34 cellular contexts compared by ENCODE assay signal in genomic region chr4:37960098-37960497, GRCh38. TPM values are rescaled to one million over a fixed set of nuclear protein-coding genes. Genes with fewer than 3 reads are reported as not detected.
"Had no signal": no experiment of that assay in that cellular context is flagged by ENCODE, and none has a peak within 500 bp of the region (broad histone marks: within the 10 kb centered on the region; RNA-seq: fewer than 3 reads in every experiment).

PTTG2 (plus strand) TSS chr4:37960398; CDS start chr4:37960435, 37 bp downstream.

- H3K36me3 Mint-ChIP-seq: activated naive CD4-positive, alpha-beta T cell treated with anti-CD3 and anti-CD28 coated beads, Interleukin-2, amount 50 U/mL, for 72 hours had no signal

- H3K4me3 ChIP-seq: adrenal gland, body of pancreas, colonic mucosa, esophagus squamous epithelium had no signal

- H3K4me3 Mint-ChIP-seq: activated B cell treated with CpG ODN at 0.5 μM for 24 hours; activated CD8-positive, alpha-beta T cell treated with anti-CD3 and anti-CD28 coated beads for 36 hours; activated naive CD4-positive, alpha-beta T cell treated with anti-CD3 and anti-CD28 coated beads, Interleukin-2, amount 10 ng/mL, durations not matched to agents 7 days and 5 days; activated T-cell treated with anti-CD3 and anti-CD28 coated beads, Interleukin-2, amount 50 U/mL, for 4 hours; activated T-helper 1 cell treated with anti-CD3 and anti-CD28 coated beads, Interleukin-12 subunit alpha, Interleukin-12 subunit beta, Interleukin-2, Interleukin-4 antibody, amounts not matched to agents 30 ng/mL and 10 ng/mL and 1 ng/mL, durations not matched to agents 14 hours and 24 hours and 36 hours; T-helper 17 cell; T-helper 2 cell treated with Interferon-gamma antibody and Interleukin-4, amounts not matched to agents 5 μg/mL and 100 μg/mL, for 36 hours had no signal

- H3K9me3 Mint-ChIP-seq: activated B cell treated with CpG ODN at 0.5 μM for 24 hours; activated CD8-positive, alpha-beta T cell treated with anti-CD3 and anti-CD28 coated beads for 36 hours; activated naive CD4-positive, alpha-beta T cell treated with anti-CD3 and anti-CD28 coated beads, Interleukin-2, amount 10 ng/mL, durations not matched to agents 7 days and 5 days; activated naive CD4-positive, alpha-beta T cell treated with anti-CD3 and anti-CD28 coated beads, Interleukin-2, amount 50 U/mL, for 72 hours; activated T-cell treated with anti-CD3 and anti-CD28 coated beads, Interleukin-2, amount 50 U/mL, for 4 hours; activated T-helper 1 cell treated with anti-CD3 and anti-CD28 coated beads, Interleukin-12 subunit alpha, Interleukin-12 subunit beta, Interleukin-2, Interleukin-4 antibody, amounts not matched to agents 30 ng/mL and 10 ng/mL and 1 ng/mL, durations not matched to agents 14 hours and 24 hours and 36 hours; activated T-helper 2 cell treated with anti-CD3 and anti-CD28 coated beads, Interferon-gamma antibody, Interleukin-2, Interleukin-4, amounts not matched to agents 10 μg/mL and 5 μg/mL and 100 μg/mL, durations not matched to agents 14 hours and 24 hours and 36 hours; T-helper 2 cell treated with Interferon-gamma antibody and Interleukin-4, amounts not matched to agents 5 μg/mL and 100 μg/mL, for 36 hours had no signal

- H3K36me3 ChIP-seq: adrenal gland, colonic mucosa, esophagus squamous epithelium, WERI-Rb-1 had no signal

- DNase-seq: activated B cell treated with CpG ODN at 0.5 μM for 24 hours; activated CD4-positive, alpha-beta T cell treated with anti-CD3 and anti-CD28 coated beads for 48 hours; activated CD4-positive, alpha-beta T cell treated with anti-CD3 and anti-CD28 coated beads, Interleukin-2, amount 50 U/mL, for 1 hour; activated CD4-positive, alpha-beta T cell treated with anti-CD3 and anti-CD28 coated beads, Interleukin-2, amount 50 U/mL, for 48 hours; activated CD8-positive, alpha-beta memory T cell treated with anti-CD3 and anti-CD28 coated beads for 24 hours; activated CD8-positive, alpha-beta T cell treated with anti-CD3 and anti-CD28 coated beads for 36 hours; activated gamma-delta T cell; activated naive CD4-positive, alpha-beta T cell; activated naive CD4-positive, alpha-beta T cell treated with anti-CD3 and anti-CD28 coated beads, Interleukin-2, amount 10 ng/mL, durations not matched to agents 7 days and 5 days; activated T-cell treated with anti-CD3 and anti-CD28 coated beads, Interleukin-2, amount 50 U/mL, for 4 hours; adrenal gland; amygdala; aorta; body of pancreas; central memory CD4-positive, alpha-beta T cell; cerebellar nuclear complex; colonic mucosa; effector CD8-positive, alpha-beta T cell; esophagus squamous epithelium; foreskin melanocyte; head of caudate nucleus; T-helper 1 cell; T-helper 17 cell; T1000; WERI-Rb-1 had no signal

- H3K27me3 ChIP-seq: adrenal gland, body of pancreas, colonic mucosa, esophagus squamous epithelium had no signal

- ATAC-seq: activated CD4-positive, CD25-positive, alpha-beta regulatory T cell treated with anti-CD3 and anti-CD28 coated beads, Interleukin-2, amount 50 U/mL, for 24 hours; activated CD8-positive, alpha-beta T cell treated with anti-CD3 and anti-CD28 coated beads for 36 hours; activated naive CD4-positive, alpha-beta T cell treated with anti-CD3 and anti-CD28 coated beads, Interleukin-2, amount 50 U/mL, for 72 hours; activated T-cell treated with anti-CD3 and anti-CD28 coated beads, Interleukin-2, amount 50 U/mL, for 4 hours; body of pancreas; T-helper 17 cell had no signal

- H3K27ac Mint-ChIP-seq: activated B cell treated with CpG ODN at 0.5 μM for 24 hours; activated CD8-positive, alpha-beta T cell treated with anti-CD3 and anti-CD28 coated beads for 36 hours; activated naive CD4-positive, alpha-beta T cell treated with anti-CD3 and anti-CD28 coated beads, Interleukin-2, amount 10 ng/mL, durations not matched to agents 7 days and 5 days; activated naive CD4-positive, alpha-beta T cell treated with anti-CD3 and anti-CD28 coated beads, Interleukin-2, amount 50 U/mL, for 72 hours; activated T-helper 1 cell treated with anti-CD3 and anti-CD28 coated beads, Interleukin-12 subunit alpha, Interleukin-12 subunit beta, Interleukin-2, Interleukin-4 antibody, amounts not matched to agents 30 ng/mL and 10 ng/mL and 1 ng/mL, durations not matched to agents 14 hours and 24 hours and 36 hours; activated T-helper 2 cell treated with anti-CD3 and anti-CD28 coated beads, Interferon-gamma antibody, Interleukin-2, Interleukin-4, amounts not matched to agents 10 μg/mL and 5 μg/mL and 100 μg/mL, durations not matched to agents 14 hours and 24 hours and 36 hours; T-helper 17 cell; T-helper 2 cell treated with Interferon-gamma antibody and Interleukin-4, amounts not matched to agents 5 μg/mL and 100 μg/mL, for 36 hours had no signal

- H3K4me1 ChIP-seq: adrenal gland, body of pancreas, colonic mucosa, esophagus squamous epithelium had no signal

- H3K27me3 Mint-ChIP-seq: activated B cell treated with CpG ODN at 0.5 μM for 24 hours; activated CD8-positive, alpha-beta T cell treated with anti-CD3 and anti-CD28 coated beads for 36 hours; activated naive CD4-positive, alpha-beta T cell treated with anti-CD3 and anti-CD28 coated beads, Interleukin-2, amount 10 ng/mL, durations not matched to agents 7 days and 5 days; T-helper 17 cell had no signal

- H3K27ac ChIP-seq: adrenal gland, body of pancreas, colonic mucosa, epithelial cell of prostate, esophagus squamous epithelium, WERI-Rb-1 had no signal

- H3K9me3 ChIP-seq: adrenal gland, body of pancreas, colonic mucosa, esophagus squamous epithelium had no signal

RNA-seq across cellular contexts. Expression of gene PTTG2, which starts in this region (rescaled TPM):
- total RNA-seq: activated CD8-positive, alpha-beta T cell treated with anti-CD3 and anti-CD28 coated beads for 36 hours; activated T-cell treated with anti-CD3 and anti-CD28 coated beads, Interleukin-2, amount 50 U/mL, for 4 hours; activated T-helper 2 cell treated with anti-CD3 and anti-CD28 coated beads, Interferon-gamma antibody, Interleukin-2, Interleukin-4, amounts not matched to agents 10 μg/mL and 5 μg/mL and 100 μg/mL, durations not matched to agents 14 hours and 24 hours and 36 hours; dermis microvascular lymphatic vessel endothelial cell; endothelial cell of umbilical vein; fibroblast of lung had no signal
- polyA plus RNA-seq: endothelial cell of umbilical vein, fibroblast of lung had no signal
